ENCODE assay signal across 8 cellular contexts in genomic region chr3:51995346-51996156, GRCh38. TPM values are rescaled to one million over a fixed set of nuclear protein-coding genes. Genes with fewer than 3 reads are reported as not detected.
DNase-seq lines count a peak whose midpoint lies in the region; ATAC-seq, FAIRE-seq and TF ChIP-seq lines count a peak whose summit lies in the region.

TSS of gene RPL29 (minus strand) at chr3:51995895. CDS start at chr3:51995461, 434 bp downstream.

- H3K4me3 ChIP-seq in heart left ventricle: peak within 1 kb of the TSS; percentile 67 to 94 (median 76)
- H3K4me3 ChIP-seq in upper lobe of left lung: peak within 1 kb of the TSS; percentile 62 to 86 (median 72)

- 0% methylated on average over 39 to 40 of the region's 40 CpGs for WGBS in adipose tissue, 3 donors
- WGBS in heart left ventricle, 4 donors: 0 to 2% (median 1%) methylated on average over 39 to 40 of the region's 40 CpGs
- 0% methylated on average over 19 to 40 of the region's 40 CpGs for WGBS in upper lobe of left lung, 2 donors

- peaks cover 0 to 42% (median 33%) of the 10 kb centered on the region in 9 donors for H3K36me3 ChIP-seq in heart left ventricle
- peaks cover 14 to 41% (median 25%) of the 10 kb centered on the region in 4 donors for H3K36me3 ChIP-seq in upper lobe of left lung

- peak in 2 of 4 donors; percentile 18 to 46 for TF ChIP-seq EP300 in upper lobe of left lung (IDR thresholded peaks at IDR 0.05)

- TF ChIP-seq CTCF in heart left ventricle (IDR thresholded peaks at IDR 0.05) (peak in 8 of 12 donors; percentile 22 to 67 (median 30)), upper lobe of left lung (IDR thresholded peaks at IDR 0.05) (peak in 5 of 6 experiments; percentile 17 to 51 (median 22))

- H3K9me3 ChIP-seq in heart left ventricle (no peaks in the 10 kb centered on the region), upper lobe of left lung (no peaks in the 10 kb centered on the region)

- peak; percentile 83 for ATAC-seq in HG02840 (IDR thresholded peaks at IDR 0.05; ENCODE audit: low FRiP score, unreplicated experiment)
- ATAC-seq in heart left ventricle: peak; percentile 91 to 96 (median 94)
- ATAC-seq in upper lobe of left lung (ENCODE audit: low FRiP score in 2 of 2): peak; percentile 95 to 98

- FAIRE-seq in GM12892 (lab: Jason Lieb, UNC): peak; percentile 98

- peaks cover 0 to 25% (median 12%) of the 10 kb centered on the region in 12 donors for H3K4me1 ChIP-seq in heart left ventricle
- H3K4me1 ChIP-seq in upper lobe of left lung: peaks cover 17 to 27% (median 19%) of the 10 kb centered on the region in 4 donors

- intact Hi-C loops in heart left ventricle (cut with DNase I): loop anchor here in 4 of 10 donors (1.0 to 10.0 kb wide), 4 partner anchors 53 to 339 kb away; partner anchors contain the start of genes GLYCTK (in 1 of the 4) and PARP3 (in 1 of the 4)
- intact Hi-C loops in posterior vena cava (cut with DNase I): no loop called here

- H3K27ac ChIP-seq in adipose tissue (ENCODE audit: low read depth, low read length) (no peak within 1 kb of the TSS), heart left ventricle (peak within 1 kb of the TSS; percentile 63 to 95 (median 85)), upper lobe of left lung (peak within 1 kb of the TSS; percentile 84 to 93 (median 90))

- DNase-seq in GM12892 (ENCODE audit: insufficient read length): peak; percentile 92
- peak; percentile 78 for DNase-seq in NCI-H146 treated with DMSO at 0.1 percent for 48 hours (lab: John Stamatoyannopoulos, UW; ENCODE audit: unreplicated experiment)
- DNase-seq in T-helper 1 cell: peak; percentile 79 to 95 (median 86)
- DNase-seq in heart left ventricle: peak; percentile 90 to 93 (median 92)
- DNase-seq in posterior vena cava (ENCODE audit: low spot score): peak; percentile 96
- peak; percentile 90 to 94 for DNase-seq in upper lobe of left lung

- TF ChIP-seq POLR2A in GM12892 (IDR thresholded peaks at IDR 0.05; ENCODE audit: low read depth, low read length) (peak; percentile 99), heart left ventricle (IDR thresholded peaks at IDR 0.05) (peak in 1 of 2 donors; percentile 56), upper lobe of left lung (IDR thresholded peaks at IDR 0.05) (peak; percentile 22 to 75 (median 54))

- H3K27me3 ChIP-seq in heart left ventricle (no peaks in the 10 kb centered on the region), upper lobe of left lung (no peaks in the 10 kb centered on the region)

RNA-seq across cellular contexts. Expression of gene RPL29, which starts in this region (rescaled TPM):
- polyA plus RNA-seq in GM12892 (2012; ENCODE audit: missing spikeins): 3,428 TPM
- polyA plus RNA-seq in adipose tissue (1,000 to 10,000 TPM; 1,845 to 3,201 (median 3,021) TPM), heart left ventricle (1,000 to 10,000 TPM; 1,354 to 1,405 TPM)
- total RNA-seq in heart left ventricle (100 to 1,000 TPM; 515 to 986 (median 681) TPM), posterior vena cava (100 to 1,000 TPM; 657 to 687 TPM), upper lobe of left lung (1,000 to 10,000 TPM in 1 of 6 donors, 100 to 1,000 TPM in 5; 306 to 1,159 (median 770) TPM)
